ENCODE assay signal across 9 cellular contexts in genomic region chr11:65571420-65571819, GRCh38. TPM values are rescaled to one million over a fixed set of nuclear protein-coding genes. Genes with fewer than 3 reads are reported as not detected.
DNase-seq lines count a peak whose midpoint lies in the region; ATAC-seq and TF ChIP-seq lines count a peak whose summit lies in the region.
"Had no signal": no experiment of that assay in that cellular context is flagged by ENCODE, and none has a peak within 500 bp of the region (broad histone marks: within the 10 kb centered on the region; RNA-seq: fewer than 3 reads in every experiment).

No MANE protein-coding gene starts in this region.

- H3K36me3 Mint-ChIP-seq in T-cell = peaks cover 9% of the 10 kb centered on the region

- H3K79me2 ChIP-seq in GM23248 (ENCODE audit: insufficient read depth) = peaks cover 60% of the 10 kb centered on the region
- peaks cover 40% of the 10 kb centered on the region for H3K79me2 ChIP-seq in fibroblast of lung (ENCODE audit: control insufficient read depth, insufficient read depth, low read length)

- H3K27me3 Mint-ChIP-seq in T-cell = no peaks in the 10 kb centered on the region

- peak overlapping the region; percentile 80 for H3K4me2 ChIP-seq in GM23248 (ENCODE audit: unreplicated experiment)
- H3K4me2 ChIP-seq in fibroblast of lung (ENCODE audit: extremely low read depth, insufficient read depth, low read length) = peak overlapping the region; percentile 90

- H3K9me2 ChIP-seq in GM23248 (ENCODE audit: insufficient read depth) = no peaks in the 10 kb centered on the region

- peak overlapping the region; percentile 72 for H3K27ac ChIP-seq in GM23248
- H3K27ac ChIP-seq in fibroblast of lung (ENCODE audit: insufficient read depth, low read length) = no peak overlapping the region

- no peak for ATAC-seq in T-cell (replicated peaks in 1 of 4)

- CTCF ChIA-PET in T-cell (lab: Charles Lee) = interaction anchor here (0.5 to 2.3 kb wide), 5 partner anchors 20 to 43 kb away, joined by 3 to 12 read pairs (median 4); no protein-coding TSS in a partner anchor

- peak overlapping the region; percentile 98 to 99 (median 98) for H3K4me3 Mint-ChIP-seq in T-cell

- 64 to 70% methylated on average over 6 to 9 of the region's 9 CpGs for WGBS in GM23248 (ENCODE audit: low coverage in 1 of 2, low lambda C conversion rate in 2 of 2, missing lambda C conversion rate in 2 of 2), 2 experiments

- H3K36me3 ChIP-seq in GM23248 (ENCODE audit: low read depth) (no peaks in the 10 kb centered on the region), fibroblast of lung (ENCODE audit: control insufficient read depth, insufficient read depth, low read length) (peaks cover 1% of the 10 kb centered on the region)

- H3K27me3 ChIP-seq in GM23248 (replicated peaks; ENCODE audit: insufficient read depth) (no peaks in the 10 kb centered on the region), fibroblast of lung (ENCODE audit: control insufficient read depth, insufficient read depth, low read length) (no peaks in the 10 kb centered on the region)

- H3F3A ChIP-seq in GM23248 (ENCODE audit: insufficient read depth) = peaks cover 20% of the 10 kb centered on the region

- in situ Hi-C loops in GM23248 (cut with MboI) = no loop called here

- H4K20me1 ChIP-seq in GM23248 (ENCODE audit: insufficient read depth) = no peaks in the 10 kb centered on the region
- H4K20me1 ChIP-seq in fibroblast of lung (ENCODE audit: control insufficient read depth, extremely low read depth, insufficient read depth, low read length) = no peaks in the 10 kb centered on the region

- H3K9me3 ChIP-seq in GM23248 (ENCODE audit: low read depth) (no peaks in the 10 kb centered on the region), fibroblast of lung (ENCODE audit: control insufficient read depth, insufficient read depth, low read depth, low read length) (no peaks in the 10 kb centered on the region)

- H2AFZ ChIP-seq in GM23248 = no peak overlapping the region
- no peak overlapping the region for H2AFZ ChIP-seq in fibroblast of lung (ENCODE audit: low read length)

- no peak for DNase-seq in GM23248
- no peak for DNase-seq in T-cell
- DNase-seq in fibroblast of lung (ENCODE audit: low read depth in 2 of 2) = no peak
- no peak for DNase-seq in retinal pigment epithelial cell (ENCODE audit: low read depth)
- no peak for DNase-seq in amniotic stem cell (lab: John Stamatoyannopoulos, UW)
- no peak for DNase-seq in midbrain (lab: John Stamatoyannopoulos, UW)
- no peak for DNase-seq in cortex of kidney (lab: John Stamatoyannopoulos, UW)
- DNase-seq in NCI-H748 treated with DMSO at 0.1 percent for 48 hours (lab: John Stamatoyannopoulos, UW) = no peak

- H3K4me1 ChIP-seq in GM23248 (ENCODE audit: insufficient read depth) (peaks cover 37% of the 10 kb centered on the region), fibroblast of lung (ENCODE audit: control insufficient read depth, extremely low read depth, insufficient read depth, low read length) (peaks cover 37% of the 10 kb centered on the region)

- no peaks in the 10 kb centered on the region for H3K9me3 Mint-ChIP-seq in T-cell

- H3K4me3 ChIP-seq in GM23248 = peak overlapping the region; percentile 92
- H3K4me3 ChIP-seq in fibroblast of lung (replicated peaks in 1 of 4; ENCODE audit: control extremely low read depth in 1 of 4, insufficient read depth in 1 of 4, low read depth in 3 of 4, low read length in 4 of 4) = peak overlapping the region in 3 of 4 experiments; percentile 63 to 89 (median 64)
- H3K4me3 ChIP-seq in retinal pigment epithelial cell (ENCODE audit: low read length) = peak overlapping the region; percentile 94

- TF ChIP-seq CTCF in fibroblast of lung (conservative IDR thresholded peaks at IDR 0.05 in 1 of 2, IDR thresholded peaks at IDR 0.05 in 1 of 2; ENCODE audit: low read depth in 1 of 2, low read length in 2 of 2) (no peak), retinal pigment epithelial cell (conservative IDR thresholded peaks at IDR 0.05; ENCODE audit: low read depth, low read length) (no peak)

- POLR2A ChIA-PET in T-cell (lab: Charles Lee) = interaction anchor here in 1 of 2 donors (0.6 to 1.2 kb wide), 2 partner anchors 19 to 98 kb away, joined by 3 to 6 read pairs; no protein-coding TSS in a partner anchor

- H3K27ac Mint-ChIP-seq in T-cell = peak overlapping the region; percentile 91 to 93

- peak overlapping the region; percentile 92 for H3K9ac ChIP-seq in GM23248
- no peak overlapping the region for H3K9ac ChIP-seq in fibroblast of lung (ENCODE audit: insufficient read depth, low read length)

- H3K4me1 Mint-ChIP-seq in T-cell = peaks cover 67 to 76% (median 72%) of the 10 kb centered on the region in 3 donors

RNA-seq across cellular contexts. Expression of gene FAM89B, which starts 0.9 kb away (rescaled TPM):
- total RNA-seq in GM23248 (2014; rRNA removed; shearing (Covaris generic)) = 41.2 and 67.0 TPM in 2 replicates
- polyA plus RNA-seq in GM23248 (2016; fragmentation: Nextera tagmentation; extraction: Ambion mirVana) = 73.1 and 76.3 TPM in 2 replicates
- 10 to 100 TPM; 36.3 to 72.9 (median 69.3) TPM for total RNA-seq in T-cell
- 17.5 and 23.4 TPM in 2 replicates for total RNA-seq in fibroblast of lung
- 18.2 and 18.3 TPM in 2 replicates for polyA plus RNA-seq in fibroblast of lung
- polyA plus RNA-seq in fibroblast of lung (2012) = 30.6 and 41.2 TPM in 2 replicates
- polyA minus RNA-seq in fibroblast of lung (ENCODE audit: low replicate concordance) = 43.9 and 64.2 TPM in 2 replicates

RNA-seq across cellular contexts. Expression of gene ZNRD2, which starts 1.1 kb away (rescaled TPM):
- total RNA-seq in GM23248 (2014; rRNA removed; shearing (Covaris generic)) = 41.9 and 54.5 TPM in 2 replicates
- polyA plus RNA-seq in GM23248 (2016; fragmentation: Nextera tagmentation; extraction: Ambion mirVana) (69.3 and 74.9 TPM in 2 replicates), fibroblast of lung (20.8 and 32.0 TPM in 2 replicates)
- total RNA-seq in T-cell (10 to 100 TPM; 32.5 to 36.9 (median 34.5) TPM), fibroblast of lung (25.8 and 30.8 TPM in 2 replicates)
- 57.6 and 89.2 TPM in 2 replicates for polyA plus RNA-seq in fibroblast of lung (2012)
- 12.7 and 15.2 TPM in 2 replicates for polyA minus RNA-seq in fibroblast of lung (ENCODE audit: low replicate concordance)

RNA-seq across cellular contexts. Expression of gene EHBP1L1, which starts 4.4 kb away (rescaled TPM):
- 85.5 and 88.5 TPM in 2 replicates for total RNA-seq in GM23248 (2014; rRNA removed; shearing (Covaris generic))
- polyA plus RNA-seq in GM23248 (2016; fragmentation: Nextera tagmentation; extraction: Ambion mirVana) (11.5 and 12.6 TPM in 2 replicates), fibroblast of lung (12.4 and 12.8 TPM in 2 replicates)
- total RNA-seq in T-cell (100 to 1,000 TPM; 115 to 170 (median 150) TPM), fibroblast of lung (46.5 and 53.5 TPM in 2 replicates)
- polyA plus RNA-seq in fibroblast of lung (2012) = 33.0 and 39.0 TPM in 2 replicates
- 23.5 and 35.6 TPM in 2 replicates for polyA minus RNA-seq in fibroblast of lung (ENCODE audit: low replicate concordance)

RNA-seq across cellular contexts. Expression of gene LTBP3, which starts 13.3 kb away (rescaled TPM):
- 98.4 and 112 TPM in 2 replicates for total RNA-seq in GM23248 (2014; rRNA removed; shearing (Covaris generic))
- 36.5 and 39.6 TPM in 2 replicates for polyA plus RNA-seq in GM23248 (2016; fragmentation: Nextera tagmentation; extraction: Ambion mirVana)
- total RNA-seq in T-cell = 100 to 1,000 TPM; 200 to 364 (median 284) TPM
- total RNA-seq in fibroblast of lung = 37.3 and 39.0 TPM in 2 replicates
- polyA plus RNA-seq in fibroblast of lung = 40.4 and 47.2 TPM in 2 replicates
- 65.8 and 68.7 TPM in 2 replicates for polyA plus RNA-seq in fibroblast of lung (2012)
- 54.6 and 262 TPM in 2 replicates for polyA minus RNA-seq in fibroblast of lung (ENCODE audit: low replicate concordance)

RNA-seq across cellular contexts. Expression of gene KCNK7, which starts 24.2 kb away (rescaled TPM):
- not detected in 2 replicates for total RNA-seq in GM23248 (2014; rRNA removed; shearing (Covaris generic))
- not detected in 2 replicates for polyA plus RNA-seq in GM23248 (2016; fragmentation: Nextera tagmentation; extraction: Ambion mirVana)
- total RNA-seq in T-cell = 1 to 10 TPM; 2.3 to 8.0 (median 3.6) TPM
- under 0.01 TPM in 1 of 2 replicates, not detected in the other for total RNA-seq in fibroblast of lung
- polyA plus RNA-seq in fibroblast of lung = not detected in 2 replicates
- 0.10 TPM in 1 of 2 replicates, not detected in the other for polyA plus RNA-seq in fibroblast of lung (2012)
- polyA minus RNA-seq in fibroblast of lung (ENCODE audit: low replicate concordance) = not detected in 2 replicates
- total RNA-seq: NCI-H460 had no signal
